In genomic region chr14:69612014-69612758, GRCh38 we compare ENCODE assay signal across 1 cellular context.
A peak's percentile ranks its signal among the peaks of the same experiment; 100 is the strongest.
TF ChIP-seq lines count a peak whose summit lies in the region.

No MANE protein-coding gene starts in this region.

TF ChIP-seq in H1, 55 proteins besides CTCF, POLR2A, EP300 and RAD21:
- no peak for TF ChIP-seq SIX5 (IDR thresholded peaks at IDR 0.05; ENCODE audit: low read depth, low read length)
- TF ChIP-seq POU5F1 (IDR thresholded peaks at IDR 0.05; ENCODE audit: low read depth, low read length): no peak
- no peak for TF ChIP-seq CTBP2 (IDR thresholded peaks at IDR 0.05; ENCODE audit: borderline replicate concordance, insufficient read depth, insufficient read length, low read length)
- no peak for TF ChIP-seq CHD1 (IDR thresholded peaks at IDR 0.05; ENCODE audit: low read depth, low read length)
- no peak for TF ChIP-seq CBX8 (IDR thresholded peaks at IDR 0.05; ENCODE audit: borderline replicate concordance, low read depth, low read length)
- TF ChIP-seq HDAC2 (IDR thresholded peaks at IDR 0.05; ENCODE audit: borderline replicate concordance in 1 of 2, low read depth in 2 of 2, low read length in 2 of 2): peak in 1 of 2 experiments; percentile 89; a peak in 1 of 4 replicates
- TF ChIP-seq KDM4A (IDR thresholded peaks at IDR 0.05; ENCODE audit: low read depth, low read length, severe bottlenecking): peak; percentile 49
- TF ChIP-seq SUZ12 (IDR thresholded peaks at IDR 0.05; ENCODE audit: low read length): 0 out of 2 replicates have a peak, but pooled peaks have one; percentile 40
- TF ChIP-seq, protein P1, sequence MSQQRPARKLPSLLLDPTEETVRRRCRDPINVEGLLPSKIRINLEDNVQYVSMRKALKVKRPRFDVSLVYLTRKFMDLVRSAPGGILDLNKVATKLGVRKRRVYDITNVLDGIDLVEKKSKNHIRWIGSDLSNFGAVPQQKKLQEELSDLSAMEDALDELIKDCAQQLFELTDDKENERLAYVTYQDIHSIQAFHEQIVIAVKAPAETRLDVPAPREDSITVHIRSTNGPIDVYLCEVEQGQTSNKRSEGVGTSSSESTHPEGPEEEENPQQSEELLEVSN (IDR thresholded peaks at IDR 0.05): peak; percentile 28; the same call in 1 of the 2 replicates
- TF ChIP-seq GTF2F1 (IDR thresholded peaks at IDR 0.05; ENCODE audit: borderline replicate concordance, low read depth, low read length): no peak
- TF ChIP-seq KDM5A (IDR thresholded peaks at IDR 0.05; ENCODE audit: low read length): no peak
